17 cellular contexts compared by ENCODE assay signal in the genomic region with DNA sequence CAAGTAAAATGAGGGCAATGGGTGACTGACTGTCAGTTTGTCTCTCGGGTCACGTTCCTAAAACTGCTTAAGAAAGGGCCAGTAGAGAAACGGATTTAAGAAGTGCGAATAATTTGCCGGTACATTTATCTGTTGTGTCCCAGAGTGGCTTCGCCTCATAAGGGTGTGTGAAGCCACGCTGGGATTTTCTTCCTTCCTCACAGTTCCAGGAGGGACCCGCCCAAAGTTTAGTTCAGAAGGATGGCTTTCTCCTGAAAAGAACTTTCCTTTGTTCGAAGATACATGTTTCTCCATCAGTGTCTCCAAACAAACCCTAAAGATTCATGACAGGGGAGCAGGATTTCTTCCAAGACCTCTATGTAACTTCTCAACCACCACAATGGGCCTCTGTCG. TPM values are rescaled to one million over a fixed set of nuclear protein-coding genes. Genes with fewer than 3 reads are reported as not detected.
DNase-seq lines count a peak whose midpoint lies in the region; ATAC-seq and TF ChIP-seq lines count a peak whose summit lies in the region.
"Had no signal": no experiment of that assay in that cellular context is flagged by ENCODE, and none has a peak within 500 bp of the region (broad histone marks: within the 10 kb centered on the region; RNA-seq: fewer than 3 reads in every experiment).

No MANE protein-coding gene starts in this region.

- H2AFZ ChIP-seq in PC-3 (ENCODE audit: low read length): no peak overlapping the region

- no peak for ATAC-seq in PC-3

- H3F3A ChIP-seq in PC-3 (ENCODE audit: low read length, unreplicated experiment): no peaks in the 10 kb centered on the region

- peaks cover 2% of the 10 kb centered on the region for H3K9me3 Mint-ChIP-seq in nephron
- H3K9me3 Mint-ChIP-seq in activated CD4-positive, alpha-beta memory T cell treated with anti-CD3 and anti-CD28 coated beads for 36 hours: no peaks in the 10 kb centered on the region
- H3K9me3 Mint-ChIP-seq: activated CD4-positive, alpha-beta T cell treated with anti-CD3 and anti-CD28 coated beads, Interleukin-2, amount 10 ng/mL, durations not matched to agents 7 days and 5 days; activated T-cell treated with anti-CD3 and anti-CD28 coated beads, Interleukin-2, amount 50 U/mL, for 24 hours had no signal

- DNase-seq in PC-3 (no peak), coronary artery (ENCODE audit: low spot score) (no peak), Ammon's horn (ENCODE audit: low spot score) (no peak), SKM-1 (lab: John Stamatoyannopoulos, UW; ENCODE audit: unreplicated experiment) (no peak), GM13977 (ENCODE audit: low spot score) (no peak)
- no peak for DNase-seq in activated CD4-positive, alpha-beta memory T cell treated with anti-CD3 and anti-CD28 coated beads for 36 hours
- DNase-seq: activated CD4-positive, alpha-beta T cell treated with anti-CD3 and anti-CD28 coated beads, Interleukin-2, amount 10 ng/mL, durations not matched to agents 7 days and 5 days; activated T-cell treated with anti-CD3 and anti-CD28 coated beads, Interleukin-2, amount 50 U/mL, for 24 hours; DMS79; MV-4-11; naive B cell; NK-92 treated with Interleukin-12 subunit alpha and Interleukin-12 subunit beta, amount 100 ng/mL, for 24 hours; stimulated activated CD4-positive, alpha-beta T cell treated with anti-CD3 and anti-CD28 coated beads, Interleukin-4, amount 100 ng/mL, for 4 hours had no signal

- intact Hi-C loops in PC-3 (cut with micrococcal nuclease): loop anchor here (5.0 kb wide), 1 partner anchor 47 kb away; no protein-coding TSS in a partner anchor
- intact Hi-C loops in activated CD4-positive, alpha-beta memory T cell treated with anti-CD3 and anti-CD28 coated beads for 36 hours (cut with micrococcal nuclease): no loop called here

- no peaks in the 10 kb centered on the region for H3K27me3 Mint-ChIP-seq in nephron (ENCODE audit: low read depth)
- peaks cover 2% of the 10 kb centered on the region for H3K27me3 Mint-ChIP-seq in activated CD4-positive, alpha-beta memory T cell treated with anti-CD3 and anti-CD28 coated beads for 36 hours

- in situ Hi-C loops in GM13977 (cut with MboI; ENCODE audit: low pct_unique_long_range_greater_than_20kb, low sequenced_read_pairs, unreplicated experiment): no loop called here

- peak overlapping the region; percentile 45 for H3K9ac ChIP-seq in PC-3 (ENCODE audit: low read length)
- H3K9ac ChIP-seq: BLaER1 treated with 17β-estradiol and CSF1 and Interleukin-3, amounts not matched to agents 10 nM and 100 nM had no signal

- no peaks in the 10 kb centered on the region for H4K20me1 ChIP-seq in PC-3 (ENCODE audit: low read length)
- H4K20me1 ChIP-seq: BLaER1 treated with 17β-estradiol and CSF1 and Interleukin-3, amounts not matched to agents 10 nM and 100 nM had no signal

- no peak for TF ChIP-seq CTCF in PC-3 (conservative IDR thresholded peaks at IDR 0.05; ENCODE audit: low read depth, low read length)
- no peak for TF ChIP-seq CTCF in coronary artery (IDR thresholded peaks at IDR 0.05)
- TF ChIP-seq CTCF in nephron (IDR thresholded peaks at IDR 0.05; ENCODE audit: unreplicated experiment in 3 of 3): no peak
- no peak for TF ChIP-seq CTCF in GM13977 (IDR thresholded peaks at IDR 0.05; ENCODE audit: extremely low read depth, insufficient read depth, missing control alignments)

- no peaks in the 10 kb centered on the region for H3K9me2 ChIP-seq in PC-3 (replicated peaks; ENCODE audit: low read length)

- peak overlapping the region; percentile 54 for H3K4me2 ChIP-seq in PC-3 (ENCODE audit: low read length)
- H3K4me2 ChIP-seq: BLaER1 treated with 17β-estradiol and CSF1 and Interleukin-3, amounts not matched to agents 10 nM and 100 nM had no signal

- no peaks in the 10 kb centered on the region for H3K36me3 Mint-ChIP-seq in nephron (ENCODE audit: low read depth)
- no peaks in the 10 kb centered on the region for H3K36me3 Mint-ChIP-seq in activated CD4-positive, alpha-beta memory T cell treated with anti-CD3 and anti-CD28 coated beads for 36 hours
- H3K36me3 Mint-ChIP-seq: naive B cell had no signal

- CTCF ChIA-PET in PC-3 (lab: Charles Lee): interaction anchor here (0.6 kb wide), 1 partner anchor 26 kb away, joined by 4 read pairs; no protein-coding TSS in a partner anchor
- CTCF ChIA-PET in activated CD4-positive, alpha-beta memory T cell treated with anti-CD3 and anti-CD28 coated beads for 36 hours (lab: Charles Lee): no interaction called here

- no peak overlapping the region for H3K4me3 Mint-ChIP-seq in nephron
- H3K4me3 Mint-ChIP-seq in activated CD4-positive, alpha-beta memory T cell treated with anti-CD3 and anti-CD28 coated beads for 36 hours: no peak overlapping the region
- H3K4me3 Mint-ChIP-seq: activated CD4-positive, alpha-beta T cell treated with anti-CD3 and anti-CD28 coated beads, Interleukin-2, amount 10 ng/mL, durations not matched to agents 7 days and 5 days; activated T-cell treated with anti-CD3 and anti-CD28 coated beads, Interleukin-2, amount 50 U/mL, for 24 hours; naive B cell had no signal

- peak overlapping the region; percentile 77 to 89 (median 86) for H3K27ac Mint-ChIP-seq in nephron
- no peak overlapping the region for H3K27ac Mint-ChIP-seq in activated CD4-positive, alpha-beta memory T cell treated with anti-CD3 and anti-CD28 coated beads for 36 hours
- H3K27ac Mint-ChIP-seq: activated CD4-positive, alpha-beta T cell treated with anti-CD3 and anti-CD28 coated beads, Interleukin-2, amount 10 ng/mL, durations not matched to agents 7 days and 5 days; activated T-cell treated with anti-CD3 and anti-CD28 coated beads, Interleukin-2, amount 50 U/mL, for 24 hours; naive B cell had no signal

- H3K4me1 ChIP-seq in PC-3 (ENCODE audit: insufficient read depth, low read length): peaks cover 35% of the 10 kb centered on the region
- H3K4me1 ChIP-seq: BLaER1 treated with 17β-estradiol and CSF1 and Interleukin-3, amounts not matched to agents 10 nM and 100 nM; HAP-1 had no signal

- H3K27ac ChIP-seq in PC-3 (ENCODE audit: low read length): peak overlapping the region; percentile 30
- H3K27ac ChIP-seq in coronary artery: peak overlapping the region; percentile 76 to 79
- H3K27ac ChIP-seq in temporal lobe (ENCODE audit: low read depth, low read length): peak overlapping the region; percentile 80
- H3K27ac ChIP-seq: BLaER1 treated with 17β-estradiol and CSF1 and Interleukin-3, amounts not matched to agents 10 nM and 100 nM had no signal

- BruUV-seq in PC-3 (replicated peaks; lab: Mats Ljungman, UMichigan): no TSS peak

- H3K9me3 ChIP-seq in PC-3 (ENCODE audit: low read length): no peaks in the 10 kb centered on the region
- H3K9me3 ChIP-seq: HAP-1 had no signal

- H3K4me3 ChIP-seq in PC-3 (ENCODE audit: low read length): no peak overlapping the region
- H3K4me3 ChIP-seq in coronary artery: no peak overlapping the region
- H3K4me3 ChIP-seq: BLaER1 treated with 17β-estradiol and CSF1 and Interleukin-3, amounts not matched to agents 10 nM and 100 nM; HAP-1 had no signal

- POLR2A ChIA-PET in PC-3 (lab: Charles Lee; ENCODE audit: unreplicated experiment): no interaction called here
- POLR2A ChIA-PET in activated CD4-positive, alpha-beta memory T cell treated with anti-CD3 and anti-CD28 coated beads for 36 hours (lab: Charles Lee): interaction anchor here (0.5 kb wide), 1 partner anchor 135 kb away, joined by 3 read pairs; no protein-coding TSS in a partner anchor

- H3K79me2 ChIP-seq in PC-3 (ENCODE audit: low read length): no peaks in the 10 kb centered on the region

- no peaks in the 10 kb centered on the region for H3K36me3 ChIP-seq in PC-3 (ENCODE audit: low read depth, low read length)
- H3K36me3 ChIP-seq: BLaER1 treated with 17β-estradiol and CSF1 and Interleukin-3, amounts not matched to agents 10 nM and 100 nM; HAP-1 had no signal

- H3K27me3 ChIP-seq in PC-3 (ENCODE audit: low read length): no peaks in the 10 kb centered on the region
- H3K27me3 ChIP-seq: BLaER1 treated with 17β-estradiol and CSF1 and Interleukin-3, amounts not matched to agents 10 nM and 100 nM had no signal

- peaks cover 65% of the 10 kb centered on the region for H3K4me1 Mint-ChIP-seq in nephron
- H3K4me1 Mint-ChIP-seq in activated CD4-positive, alpha-beta memory T cell treated with anti-CD3 and anti-CD28 coated beads for 36 hours (ENCODE audit: low read depth): no peaks in the 10 kb centered on the region
- H3K4me1 Mint-ChIP-seq: activated CD4-positive, alpha-beta T cell treated with anti-CD3 and anti-CD28 coated beads, Interleukin-2, amount 10 ng/mL, durations not matched to agents 7 days and 5 days; naive B cell had no signal

RNA-seq across cellular contexts. Expression of gene ADAMTS1, which starts 49.8 kb away (rescaled TPM):
- 12.9 and 25.1 TPM in 2 replicates for total RNA-seq in PC-3 (2014; rRNA removed)
- total RNA-seq in temporal lobe: 7.1 TPM
- not detected for total RNA-seq in activated CD4-positive, alpha-beta memory T cell treated with anti-CD3 and anti-CD28 coated beads for 36 hours

Comparison
In these comparisons a context has a peak if more than half of its experiments do, and no peak if none do; other contexts are left out.
1. H3K27ac ChIP-seq: peak in every context shown above with its lines; median percentile 80 in temporal lobe; 78 in coronary artery; 30 in PC-3.